15 cellular contexts compared by ENCODE assay signal in genomic region chr13:26499209-26499601, GRCh38. TPM values are rescaled to one million over a fixed set of nuclear protein-coding genes. Genes with fewer than 3 reads are reported as not detected.
DNase-seq lines count a peak whose midpoint lies in the region; ATAC-seq and TF ChIP-seq lines count a peak whose summit lies in the region.
"Had no signal": no experiment of that assay in that cellular context is flagged by ENCODE, and none has a peak within 500 bp of the region (broad histone marks: within the 10 kb centered on the region; RNA-seq: fewer than 3 reads in every experiment).

No MANE protein-coding gene starts in this region.

- peak overlapping the region; percentile 80 for H2BK120ac ChIP-seq in IMR-90 (ENCODE audit: low read depth, low read length)

- H3K56ac ChIP-seq in IMR-90 (ENCODE audit: extremely low read depth, insufficient read depth, low read length), result no peak overlapping the region

- peak overlapping the region; percentile 68 for H2AK9ac ChIP-seq in IMR-90 (replicated peaks; ENCODE audit: low read depth, low read length, poor library complexity)

- peak overlapping the region; percentile 8; the same call in 1 of the 2 replicates for H4K91ac ChIP-seq in IMR-90 (ENCODE audit: insufficient read depth, low read depth, low read length)

- H3K14ac ChIP-seq in IMR-90 (replicated peaks; ENCODE audit: low read depth, low read length), result peak overlapping the region; percentile 74; the same call in 1 of the 2 replicates

- no peak overlapping the region for H4K5ac ChIP-seq in IMR-90 (ENCODE audit: low read depth, low read length)

- no peaks in the 10 kb centered on the region for H3K79me1 ChIP-seq in IMR-90 (ENCODE audit: low read depth in 1 of 2, low read length in 2 of 2)

- H2BK15ac ChIP-seq in IMR-90 (ENCODE audit: low read depth, low read length), result peak overlapping the region; percentile 32; the same call in 2 of the 3 replicates

- peak overlapping the region; percentile 75; the same call in 1 of the 2 replicates for H2AK5ac ChIP-seq in IMR-90 (ENCODE audit: low read depth, low read length)

- intact Hi-C loops in IMR-90 (cut with micrococcal nuclease) (loop anchor here (5.0 to 10.0 kb wide), 3 partner anchors 58 to 244 kb away; partner anchors contain the start of genes CDK8 and WASF3), prostate gland (cut with DNase I) (loop anchor here (5.0 kb wide), 3 partner anchors 198 to 312 kb away; partner anchors contain the start of gene CDK8)

- H3K4ac ChIP-seq in IMR-90 (ENCODE audit: low read depth, low read length), result peak overlapping the region; percentile 68

- DNase-seq in DMS53 (lab: John Stamatoyannopoulos, UW) (peak; percentile 74), IMR-90 (no peak), brain microvascular endothelial cell (no peak), prostate gland (ENCODE audit: low spot score) (peak; percentile 8), AG08395 (ENCODE audit: low spot score) (no peak)
- no peak for DNase-seq in activated T-cell treated with anti-CD3 and anti-CD28 coated beads, Interleukin-2, amount 50 U/mL, for 1 hour
- DNase-seq: activated CD4-positive, alpha-beta T cell treated with anti-CD3 and anti-CD28 coated beads, Interleukin-2, amount 10 ng/mL, durations not matched to agents 24 days and 14 days; activated CD8-positive, alpha-beta memory T cell treated with anti-CD3 and anti-CD28 coated beads, Interleukin-2, amount 50 U/mL, for 48 hours; activated gamma-delta T cell treated with Interleukin-2 at 50 U/mL for 16 hours; foreskin keratinocyte; MM.1S; NCI-H1930; stimulated activated CD4-positive, alpha-beta T cell treated with anti-CD3 and anti-CD28 coated beads, Interleukin-2, amount 100 ng/mL, for 48 hours had no signal

- H3K4me3 ChIP-seq in IMR-90 (ENCODE audit: insufficient read depth, low read depth, low read length) (no peak overlapping the region), brain microvascular endothelial cell (ENCODE audit: low read depth, low read length) (no peak overlapping the region), prostate gland (no peak overlapping the region)
- H3K4me3 ChIP-seq: BLaER1 had no signal

- TF ChIP-seq RAD21 in IMR-90 (IDR thresholded peaks at IDR 0.05; ENCODE audit: low read length), result no peak

- TF ChIP-seq CTCF in IMR-90 (conservative IDR thresholded peaks at IDR 0.05; ENCODE audit: low read depth, low read length) (no peak), brain microvascular endothelial cell (IDR thresholded peaks at IDR 0.05; ENCODE audit: low read depth, low read length, missing control alignments) (peak; percentile 3), prostate gland (IDR thresholded peaks at IDR 0.05) (peak in 2 of 4 experiments; percentile 11 to 19)

- H3K9me1 ChIP-seq in IMR-90 (ENCODE audit: insufficient read depth, low read length), result peaks cover 18% of the 10 kb centered on the region

- no peak overlapping the region for H3K9ac ChIP-seq in IMR-90 (ENCODE audit: low read depth, low read length)
- H3K9ac ChIP-seq: BLaER1 had no signal

- peak overlapping the region in 1 of 2 experiments; percentile 76; a peak in 2 of 4 replicates for H4K8ac ChIP-seq in IMR-90 (ENCODE audit: low read depth in 2 of 2, low read length in 2 of 2)

- H2BK5ac ChIP-seq in IMR-90 (ENCODE audit: low read depth, low read length, poor library complexity, severe bottlenecking), result peak overlapping the region; percentile 68

- H4K20me1 ChIP-seq in IMR-90 (ENCODE audit: insufficient read depth, low read length), result no peaks in the 10 kb centered on the region
- H4K20me1 ChIP-seq: BLaER1 had no signal

- dilution Hi-C loops in IMR-90 (cut with HindIII; ENCODE audit: low sequenced_read_pairs, unreplicated experiment), result no loop called here

- H3K9me3 ChIP-seq in IMR-90 (ENCODE audit: control insufficient read depth, insufficient read depth, low read length), result no peaks in the 10 kb centered on the region
- no peaks in the 10 kb centered on the region for H3K9me3 ChIP-seq in prostate gland
- H3K9me3 ChIP-seq: BLaER1 had no signal

- H3K23ac ChIP-seq in IMR-90 (ENCODE audit: low read depth, low read length), result peak overlapping the region; percentile 52; the same call in 1 of the 2 replicates

- in situ Hi-C loops in IMR-90 (cut with MboI; ENCODE audit: low sequenced_read_pairs) (no loop called here), brain microvascular endothelial cell (cut with HindIII; ENCODE audit: low pct_ligation_motif_present, low sequenced_read_pairs) (loop anchor here (25.0 kb wide), 1 partner anchor 312 kb away; no protein-coding TSS in a partner anchor)

- H3K4me1 ChIP-seq in IMR-90 (ENCODE audit: control insufficient read depth, insufficient read depth, low read length), result peaks cover 22% of the 10 kb centered on the region
- H3K4me1 ChIP-seq in prostate gland (replicated peaks), result no peaks in the 10 kb centered on the region
- H3K4me1 ChIP-seq: foreskin keratinocyte had no signal

- TF ChIP-seq POLR2A in IMR-90 (IDR thresholded peaks at IDR 0.05; ENCODE audit: low read depth, low read length), result no peak
- no peak for TF ChIP-seq POLR2A in prostate gland (IDR thresholded peaks at IDR 0.05)

- no peak overlapping the region for H3K18ac ChIP-seq in IMR-90 (ENCODE audit: low read depth, low read length)

- WGBS in IMR-90 (ENCODE audit: extremely low coverage in 2 of 2, insufficient read length in 1 of 2), 2 experiments, result 50% methylated on average over 2 of the region's 2 CpGs; no CpG with 5 or more reads in 1 of the 2 experiments
- 35% methylated on average over 2 of the region's 2 CpGs for WGBS in prostate gland

- CTCF ChIA-PET in IMR-90 (lab: Yijun Ruan, JAX), result interaction anchor here (1.7 to 1.9 kb wide), 2 partner anchors 199 to 314 kb away, joined by 5 to 6 read pairs; no protein-coding TSS in a partner anchor

- no peaks in the 10 kb centered on the region for H3K36me3 ChIP-seq in IMR-90 (ENCODE audit: control insufficient read depth, insufficient read depth, low read length)
- H3K36me3 ChIP-seq in brain microvascular endothelial cell (replicated peaks), result no peaks in the 10 kb centered on the region
- no peaks in the 10 kb centered on the region for H3K36me3 ChIP-seq in prostate gland
- H3K36me3 ChIP-seq: BLaER1 had no signal

- H2AFZ ChIP-seq in IMR-90 (replicated peaks; ENCODE audit: low read length, poor library complexity), result peak overlapping the region; percentile 83

- ATAC-seq in IMR-90 (ENCODE audit: low read depth), result no peak
- no peak for ATAC-seq in HG02759 (IDR thresholded peaks at IDR 0.05; ENCODE audit: unreplicated experiment)
- ATAC-seq: foreskin keratinocyte had no signal

- no peaks in the 10 kb centered on the region; the same call in 1 of the 2 replicates for H3K27me3 ChIP-seq in IMR-90 (ENCODE audit: control insufficient read depth, insufficient read depth, low read length)
- no peaks in the 10 kb centered on the region for H3K27me3 ChIP-seq in brain microvascular endothelial cell (replicated peaks)
- H3K27me3 ChIP-seq in prostate gland (replicated peaks; ENCODE audit: insufficient read depth), result no peaks in the 10 kb centered on the region
- H3K27me3 ChIP-seq: BLaER1 had no signal

- H2BK20ac ChIP-seq in IMR-90 (ENCODE audit: low read depth, low read length), result peak overlapping the region; percentile 67

- H3K27ac ChIP-seq in IMR-90 (ENCODE audit: insufficient read depth, low read length), result peak overlapping the region; percentile 51
- H3K27ac ChIP-seq in brain microvascular endothelial cell, result peak overlapping the region; percentile 60
- no peak overlapping the region for H3K27ac ChIP-seq in prostate gland
- H3K27ac ChIP-seq: BLaER1, foreskin keratinocyte had no signal

- no peak overlapping the region for H3K4me2 ChIP-seq in IMR-90 (ENCODE audit: low read depth, low read length)
- H3K4me2 ChIP-seq: BLaER1 had no signal

- POLR2A ChIA-PET in IMR-90 (lab: Charles Lee; ENCODE audit: unreplicated experiment), result no interaction called here

- BruUV-seq in IMR-90 (replicated peaks; lab: Mats Ljungman, UMichigan), result no TSS peak

TF ChIP-seq in IMR-90, 13 proteins besides CTCF, POLR2A, EP300 and RAD21:
- TF ChIP-seq RFX5 (IDR thresholded peaks at IDR 0.05; ENCODE audit: low read depth, low read length) (no peak), NFE2L2 (IDR thresholded peaks at IDR 0.05; ENCODE audit: low read depth, low read length) (no peak), MAZ (IDR thresholded peaks at IDR 0.05; ENCODE audit: borderline replicate concordance, low read depth, low read length) (no peak), MXI1 (IDR thresholded peaks at IDR 0.05; ENCODE audit: borderline replicate concordance, low read depth, low read length) (no peak), CEBPB (IDR thresholded peaks at IDR 0.05; ENCODE audit: low read depth, low read length) (no peak), ELK1 (IDR thresholded peaks at IDR 0.05; ENCODE audit: borderline replicate concordance, low read depth, low read length) (no peak), BHLHE40 (IDR thresholded peaks at IDR 0.05; ENCODE audit: low read depth, low read length) (no peak), RCOR1 (IDR thresholded peaks at IDR 0.05; ENCODE audit: insufficient replicate concordance, low read length) (no peak), MAFK (IDR thresholded peaks at IDR 0.05; ENCODE audit: low read depth, low read length) (no peak), USF2 (IDR thresholded peaks at IDR 0.05; ENCODE audit: low read depth, low read length) (no peak), CHD1 (IDR thresholded peaks at IDR 0.05; ENCODE audit: low read depth, low read length) (no peak), FOS (IDR thresholded peaks at IDR 0.05; ENCODE audit: low read depth, low read length) (no peak), SMC3 (IDR thresholded peaks at IDR 0.05; ENCODE audit: low read depth, low read length) (no peak)
TF ChIP-seq in IMR-90: peak in this region for 0.

RNA-seq across cellular contexts. Expression of gene WASF3, which starts 58.3 kb away (rescaled TPM):
- total RNA-seq in IMR-90 (2012; rRNA removed), result 4.3 and 5.8 TPM in 2 replicates
- polyA plus RNA-seq in IMR-90 (2012; rRNA removed), result 10.5 and 11.4 TPM in 2 replicates
- 5.8 and 6.7 TPM in 2 replicates for polyA plus RNA-seq in IMR-90 (2012; cell fraction: cytosol; rRNA removed)
- polyA plus RNA-seq in IMR-90 (2012; cell fraction: nucleus; rRNA removed; ENCODE audit: low replicate concordance), result 13.3 and 26.5 TPM in 2 replicates
- 10 to 100 TPM; 10.3 to 23.0 TPM for total RNA-seq in prostate gland

Comparison
In these comparisons a context has a peak if more than half of its experiments do, and no peak if none do; other contexts are left out.
1. DNase-seq: peak in DMS53 (single experiment) and prostate gland (single experiment); none in IMR-90 (single experiment), brain microvascular endothelial cell (single experiment), activated T-cell treated with anti-CD3 and anti-CD28 coated beads, Interleukin-2, amount 50 U/mL, for 1 hour (single experiment) and AG08395 (single experiment).
2. H3K27ac ChIP-seq: peak in IMR-90 (single experiment) and brain microvascular endothelial cell (single experiment); none in prostate gland (0 of 2).